18 cellular contexts compared by ENCODE assay signal in genomic region chr19:33060586-33060985, GRCh38. TPM values are rescaled to one million over a fixed set of nuclear protein-coding genes. Genes with fewer than 3 reads are reported as not detected.
DNase-seq lines count a peak whose midpoint lies in the region; ATAC-seq and TF ChIP-seq lines count a peak whose summit lies in the region.
"Had no signal": no experiment of that assay in that cellular context is flagged by ENCODE, and none has a peak within 500 bp of the region (broad histone marks: within the 10 kb centered on the region; RNA-seq: fewer than 3 reads in every experiment).

No MANE protein-coding gene starts in this region.

- H3K4ac ChIP-seq in mesendoderm (ENCODE audit: low read depth, low read length), result no peak overlapping the region

- H3K9ac ChIP-seq in mesendoderm (ENCODE audit: low read length), result no peak overlapping the region
- H3K9ac ChIP-seq: BLaER1 had no signal

- no peak overlapping the region for H3K18ac ChIP-seq in mesendoderm (ENCODE audit: low read length)

- ATAC-seq in GM23338 (no peak), HG03457 (IDR thresholded peaks at IDR 0.05; ENCODE audit: unreplicated experiment) (no peak)

- H3K9me3 Mint-ChIP-seq in GM23338, result no peaks in the 10 kb centered on the region
- H3K9me3 Mint-ChIP-seq: CD4-positive, alpha-beta T cell had no signal

- H3K27ac ChIP-seq in GM23338 (ENCODE audit: low read depth), result no peak overlapping the region
- H3K27ac ChIP-seq in PC-9, result no peak overlapping the region
- no peak overlapping the region for H3K27ac ChIP-seq in mesendoderm (ENCODE audit: low read depth, low read length)
- H3K27ac ChIP-seq in prostate gland, result peak overlapping the region; percentile 39 to 94
- H3K27ac ChIP-seq: BLaER1 had no signal

- no peak overlapping the region for H2BK5ac ChIP-seq in mesendoderm (ENCODE audit: low read length)

- TF ChIP-seq POLR2A in prostate gland (IDR thresholded peaks at IDR 0.05), result no peak

- H3K27ac Mint-ChIP-seq in GM23338, result peak overlapping the region; percentile 82; the same call in 1 of the 2 replicates
- H3K27ac Mint-ChIP-seq: CD4-positive, alpha-beta T cell had no signal

- WGBS in mesendoderm (ENCODE audit: extremely low coverage, insufficient coverage, low lambda C conversion rate), result no CpG with 5 or more reads among the region's 5 CpGs
- 93% methylated on average over 5 of the region's 5 CpGs for WGBS in prostate gland

- H3K9me2 ChIP-seq in GM23338 (ENCODE audit: insufficient read depth), result no peaks in the 10 kb centered on the region
- H3K9me2 ChIP-seq in PC-9 (ENCODE audit: insufficient read depth), result no peaks in the 10 kb centered on the region

- peaks cover 5% of the 10 kb centered on the region; the same call in 2 of the 3 replicates for H3K36me3 Mint-ChIP-seq in GM23338 (ENCODE audit: low read depth)

- H3K27me3 ChIP-seq in GM23338 (ENCODE audit: insufficient read depth) (peaks cover 16% of the 10 kb centered on the region), PC-9 (ENCODE audit: insufficient read depth, low read depth) (no peaks in the 10 kb centered on the region), mesendoderm (ENCODE audit: insufficient read depth, low read length, poor library complexity) (no peaks in the 10 kb centered on the region), prostate gland (replicated peaks; ENCODE audit: insufficient read depth) (no peaks in the 10 kb centered on the region)

- no peak overlapping the region for H2AFZ ChIP-seq in GM23338
- H2AFZ ChIP-seq in PC-9, result no peak overlapping the region

- H4K20me1 ChIP-seq in GM23338 (replicated peaks; ENCODE audit: insufficient read depth), result peaks cover 12% of the 10 kb centered on the region
- H4K20me1 ChIP-seq in PC-9 (ENCODE audit: insufficient read depth), result peaks cover 41% of the 10 kb centered on the region

- DNase-seq in GM23338 (ENCODE audit: low spot score) (no peak), PC-9 (no peak), mesendoderm (no peak), prostate gland (ENCODE audit: low spot score) (no peak), DMS114 treated with DMSO at 0.1 percent for 48 hours (lab: John Stamatoyannopoulos, UW; ENCODE audit: unreplicated experiment) (no peak), NCI-H69 (lab: John Stamatoyannopoulos, UW) (no peak)
- DNase-seq: CD4-positive, alpha-beta T cell; COR-L47; DMS153; IMR-90; MV-4-11; NCI-H1105 treated with DMSO at 0.1 percent for 48 hours; NCI-H2029 treated with DMSO at 0.1 percent for 48 hours; NCI-H226; NCI-H510A treated with DMSO at 0.1 percent for 48 hours; Right ventricle myocardium superior had no signal

- H3K4me1 Mint-ChIP-seq in GM23338, result peaks cover 8% of the 10 kb centered on the region

- peaks cover 13% of the 10 kb centered on the region for H3K27me3 Mint-ChIP-seq in GM23338 (ENCODE audit: insufficient read depth, low read depth, poor library complexity)

- POLR2A ChIA-PET in PC-9 (lab: Charles Lee; ENCODE audit: unreplicated experiment), result interaction anchor here (0.6 kb wide), 2 partner anchors 17 to 36 kb away, joined by 3 to 4 read pairs; no protein-coding TSS in a partner anchor

- TF ChIP-seq CTCF in GM23338 (conservative IDR thresholded peaks at IDR 0.05; ENCODE audit: low read depth in 2 of 2) (no peak), PC-9 (conservative IDR thresholded peaks at IDR 0.05) (no peak), prostate gland (IDR thresholded peaks at IDR 0.05) (no peak)

- H3K36me3 ChIP-seq in GM23338 (ENCODE audit: insufficient read depth), result no peaks in the 10 kb centered on the region
- peaks cover 9% of the 10 kb centered on the region; the same call in 1 of the 2 replicates for H3K36me3 ChIP-seq in PC-9 (ENCODE audit: low read depth)
- no peaks in the 10 kb centered on the region for H3K36me3 ChIP-seq in mesendoderm (ENCODE audit: control insufficient read depth, insufficient read depth, low read length)
- no peaks in the 10 kb centered on the region for H3K36me3 ChIP-seq in prostate gland
- H3K36me3 ChIP-seq: BLaER1 had no signal

- H3F3A ChIP-seq in GM23338 (replicated peaks; ENCODE audit: low read depth) (no peaks in the 10 kb centered on the region), PC-9 (ENCODE audit: insufficient read depth, low read depth) (peaks cover 26% of the 10 kb centered on the region)

- no peak overlapping the region for H4K8ac ChIP-seq in mesendoderm (ENCODE audit: low read depth, low read length)

- intact Hi-C loops in PC-9 (cut with micrococcal nuclease; ENCODE audit: unreplicated experiment) (no loop called here), prostate gland (cut with DNase I) (no loop called here)

- H3K4me3 Mint-ChIP-seq in GM23338, result no peak overlapping the region
- H3K4me3 Mint-ChIP-seq: CD4-positive, alpha-beta T cell had no signal

- H3K79me2 ChIP-seq in GM23338 (replicated peaks; ENCODE audit: insufficient read depth) (peaks cover 73% of the 10 kb centered on the region), PC-9 (ENCODE audit: low read depth) (peaks cover 83% of the 10 kb centered on the region), mesendoderm (ENCODE audit: control insufficient read depth, insufficient read depth, low read length) (peaks cover 14% of the 10 kb centered on the region)

- CTCF ChIA-PET in PC-9 (lab: Charles Lee), result no interaction called here

- peak overlapping the region; percentile 7 for H3K56ac ChIP-seq in mesendoderm (ENCODE audit: low read length)

- no peak overlapping the region for H2AK5ac ChIP-seq in mesendoderm (ENCODE audit: low read length)

- H3K4me3 ChIP-seq in GM23338 (no peak overlapping the region), PC-9 (no peak overlapping the region), mesendoderm (ENCODE audit: low read length) (no peak overlapping the region), prostate gland (no peak overlapping the region)
- H3K4me3 ChIP-seq: BLaER1 had no signal

- no peak overlapping the region for H2BK120ac ChIP-seq in mesendoderm (ENCODE audit: low read depth, low read length)

- H4K5ac ChIP-seq in mesendoderm (ENCODE audit: low read length), result no peak overlapping the region

- H3K9me3 ChIP-seq in PC-9 (ENCODE audit: insufficient read depth, low read depth), result no peaks in the 10 kb centered on the region
- H3K9me3 ChIP-seq in prostate gland, result no peaks in the 10 kb centered on the region
- H3K9me3 ChIP-seq: BLaER1 had no signal

- peaks cover 8% of the 10 kb centered on the region for H3K4me1 ChIP-seq in GM23338 (ENCODE audit: insufficient read depth)
- H3K4me1 ChIP-seq in PC-9 (replicated peaks; ENCODE audit: insufficient read depth), result peaks cover 50% of the 10 kb centered on the region
- no peaks in the 10 kb centered on the region for H3K4me1 ChIP-seq in mesendoderm (ENCODE audit: control insufficient read depth, low read depth, low read length)
- no peaks in the 10 kb centered on the region for H3K4me1 ChIP-seq in prostate gland (replicated peaks)

- peaks cover 6% of the 10 kb centered on the region for H3K79me1 ChIP-seq in mesendoderm (ENCODE audit: low read length)

- no TSS peak for BruUV-seq in PC-9 (replicated peaks; lab: Mats Ljungman, UMichigan)

- no peak overlapping the region for H3K23ac ChIP-seq in mesendoderm (ENCODE audit: low read length)

- no peak overlapping the region for H2BK15ac ChIP-seq in mesendoderm (replicated peaks; ENCODE audit: low read depth)

- H3K4me2 ChIP-seq in GM23338, result no peak overlapping the region
- H3K4me2 ChIP-seq in PC-9, result peak overlapping the region; percentile 42; the same call in 1 of the 2 replicates
- H3K4me2 ChIP-seq in mesendoderm (ENCODE audit: low read length), result no peak overlapping the region
- H3K4me2 ChIP-seq: BLaER1 had no signal

TF ChIP-seq in GM23338, 12 proteins besides CTCF, POLR2A, EP300 and RAD21 (continues in another document):
- TF ChIP-seq ZNF114 (CRISPR knock-in tag; IDR thresholded peaks at IDR 0.05) (no peak), ZNF331 (CRISPR knock-in tag; IDR thresholded peaks at IDR 0.05; ENCODE audit: low read depth) (no peak), STAT1 (IDR thresholded peaks at IDR 0.05; ENCODE audit: unreplicated experiment) (no peak), REST (IDR thresholded peaks at IDR 0.05; ENCODE audit: unreplicated experiment) (no peak), JUNB (IDR thresholded peaks at IDR 0.05; ENCODE audit: unreplicated experiment) (no peak), POLR2AphosphoS5 (IDR thresholded peaks at IDR 0.05; ENCODE audit: low read depth) (no peak), NANOG (IDR thresholded peaks at IDR 0.05; ENCODE audit: borderline replicate concordance) (no peak), EZH2phosphoT487 (IDR thresholded peaks at IDR 0.05; ENCODE audit: unreplicated experiment) (no peak)

RNA-seq across cellular contexts. Expression of gene RHPN2, which starts 4.1 kb away (rescaled TPM):
- total RNA-seq in GM23338 (2014; rRNA removed; shearing (Covaris generic)), result 28.8 and 29.6 TPM in 2 replicates
- 14.2 and 15.7 TPM in 2 replicates for polyA plus RNA-seq in GM23338 (2016; fragmentation: Nextera tagmentation; extraction: Ambion mirVana)
- total RNA-seq in PC-9 (2021), result 21.3 and 28.5 TPM in 2 replicates
- 9.9 TPM for polyA plus RNA-seq in mesendoderm (2013, experiment 1 of 2)
- 7.9 TPM for polyA plus RNA-seq in mesendoderm (2013, experiment 2 of 2)
- 10 to 100 TPM; 46.2 to 95.0 TPM for total RNA-seq in prostate gland

RNA-seq across cellular contexts. Expression of gene GPATCH1, which starts 20.4 kb away (rescaled TPM):
- 8.1 and 13.6 TPM in 2 replicates for total RNA-seq in GM23338 (2014; rRNA removed; shearing (Covaris generic))
- 11.5 and 12.0 TPM in 2 replicates for polyA plus RNA-seq in GM23338 (2016; fragmentation: Nextera tagmentation; extraction: Ambion mirVana)
- total RNA-seq in PC-9 (2021), result 11.0 and 12.4 TPM in 2 replicates
- 6.3 TPM for polyA plus RNA-seq in mesendoderm (2013, experiment 1 of 2)
- polyA plus RNA-seq in mesendoderm (2013, experiment 2 of 2), result 6.8 TPM
- total RNA-seq in prostate gland, result 10 to 100 TPM in 1 of 2 donors, 1 to 10 TPM in 1; 7.9 to 12.2 TPM

Comparison
In these comparisons a context has a peak if more than half of its experiments do, and no peak if none do; other contexts are left out.
1. H3K27ac ChIP-seq: peak in prostate gland (2 of 2); none in GM23338 (single experiment), PC-9 (single experiment) and mesendoderm (single experiment).